14 cellular contexts compared by ENCODE assay signal in genomic region chr3:12998648-12999047, GRCh38.
DNase-seq lines count a peak whose midpoint lies in the region; ATAC-seq and TF ChIP-seq lines count a peak whose summit lies in the region.
"Had no signal": no experiment of that assay in that cellular context is flagged by ENCODE, and none has a peak within 500 bp of the region (broad histone marks: within the 10 kb centered on the region; RNA-seq: fewer than 3 reads in every experiment).

No MANE protein-coding gene starts in this region.

- no peak overlapping the region for H3K23ac ChIP-seq in neuronal stem cell (ENCODE audit: low read depth, low read length, poor library complexity)

- peaks cover 0 to 4% (median 0%) of the 10 kb centered on the region in 11 donors for H3K9me3 ChIP-seq in heart right ventricle
- H3K9me3 ChIP-seq in neuronal stem cell (replicated peaks in 1 of 2; ENCODE audit: control insufficient read depth in 2 of 2, insufficient read depth in 1 of 2, low read depth in 1 of 2, low read length in 2 of 2) = no peaks in the 10 kb centered on the region

- H3K4me1 ChIP-seq in heart right ventricle = peaks cover 0 to 80% (median 11%) of the 10 kb centered on the region in 9 donors
- peaks cover 6 to 12% of the 10 kb centered on the region in 2 donors for H3K4me1 ChIP-seq in neuronal stem cell (ENCODE audit: control insufficient read depth in 2 of 2, insufficient read depth in 1 of 2, low read depth in 1 of 2, low read length in 2 of 2)

- H3K4me3 Mint-ChIP-seq in effector memory CD8-positive, alpha-beta T cell = no peak overlapping the region
- peak overlapping the region; percentile 17 for H3K4me3 Mint-ChIP-seq in neural crest cell
- H3K4me3 Mint-ChIP-seq: activated CD4-positive, alpha-beta memory T cell treated with anti-CD3 and anti-CD28 coated beads for 36 hours; nephron had no signal

- no peak overlapping the region for H4K8ac ChIP-seq in neuronal stem cell (ENCODE audit: low read depth, low read length)

- H3K9me3 Mint-ChIP-seq in effector memory CD8-positive, alpha-beta T cell = no peaks in the 10 kb centered on the region
- no peaks in the 10 kb centered on the region for H3K9me3 Mint-ChIP-seq in neural crest cell
- H3K9me3 Mint-ChIP-seq: activated CD4-positive, alpha-beta memory T cell treated with anti-CD3 and anti-CD28 coated beads for 36 hours; nephron had no signal

- peak overlapping the region in 1 of 10 donors; percentile 15 for H3K4me3 ChIP-seq in heart right ventricle
- no peak overlapping the region for H3K4me3 ChIP-seq in neuronal stem cell (ENCODE audit: low read length in 2 of 2)

- H2BK15ac ChIP-seq in neuronal stem cell (ENCODE audit: low read length) = no peak overlapping the region

- H3K27ac ChIP-seq in heart right ventricle = peak overlapping the region in 9 of 10 donors; percentile 39 to 90 (median 68)
- H3K27ac ChIP-seq in neuronal stem cell (replicated peaks; ENCODE audit: low read length) = no peak overlapping the region

- intact Hi-C loops in heart right ventricle (cut with DNase I) = loop anchor here in 2 of 10 donors (5.0 to 10.0 kb wide), 2 partner anchors 131 to 456 kb away; no protein-coding TSS in a partner anchor
- intact Hi-C loops in Right ventricle myocardium inferior (cut with DNase I) = loop anchor here (5.0 kb wide), 1 partner anchor 131 kb away; no protein-coding TSS in a partner anchor

- H2AK5ac ChIP-seq in neuronal stem cell (ENCODE audit: low read depth, low read length) = no peak overlapping the region

- H3K36me3 Mint-ChIP-seq in effector memory CD8-positive, alpha-beta T cell (ENCODE audit: insufficient read depth) = peaks cover 69% of the 10 kb centered on the region
- H3K36me3 Mint-ChIP-seq in neural crest cell (ENCODE audit: low read depth) = no peaks in the 10 kb centered on the region

- H3K27me3 ChIP-seq in heart right ventricle (no peaks in the 10 kb centered on the region), neuronal stem cell (ENCODE audit: control insufficient read depth in 3 of 3, insufficient read depth in 3 of 3, low read depth in 1 of 3, low read length in 3 of 3) (no peaks in the 10 kb centered on the region)

- ATAC-seq in heart right ventricle (no peak), Right ventricle myocardium inferior (no peak), GM21737 (IDR thresholded peaks at IDR 0.05; ENCODE audit: unreplicated experiment) (no peak)
- ATAC-seq in effector memory CD8-positive, alpha-beta T cell (replicated peaks) = no peak

- H3K79me1 ChIP-seq in neuronal stem cell (ENCODE audit: low read depth, low read length) = peaks cover 2% of the 10 kb centered on the region

- no peak overlapping the region for H2BK12ac ChIP-seq in neuronal stem cell (ENCODE audit: low read length)

- no peak overlapping the region for H3K4ac ChIP-seq in neuronal stem cell (ENCODE audit: low read length)

- H3K4me1 Mint-ChIP-seq in effector memory CD8-positive, alpha-beta T cell (ENCODE audit: low read depth in 2 of 2) = peaks cover 52 to 53% of the 10 kb centered on the region in 2 donors
- peaks cover 28% of the 10 kb centered on the region for H3K4me1 Mint-ChIP-seq in neural crest cell

- no peak overlapping the region for H3K9ac ChIP-seq in neuronal stem cell (ENCODE audit: low read depth, low read length, poor library complexity)

- H3K36me3 ChIP-seq in heart right ventricle (peaks cover 0 to 24% (median 0%) of the 10 kb centered on the region in 9 donors), neuronal stem cell (replicated peaks in 1 of 2; ENCODE audit: control insufficient read depth in 2 of 2, insufficient read depth in 2 of 2, low read length in 2 of 2) (no peaks in the 10 kb centered on the region)

- no peak overlapping the region for H2AFZ ChIP-seq in neuronal stem cell (ENCODE audit: low read length)

- TF ChIP-seq CTCF in heart right ventricle (IDR thresholded peaks at IDR 0.05) (no peak), neural crest cell (conservative IDR thresholded peaks at IDR 0.05) (no peak)

- no peak overlapping the region for H4K91ac ChIP-seq in neuronal stem cell (ENCODE audit: low read depth, low read length, poor library complexity)

- H3K18ac ChIP-seq in neuronal stem cell (ENCODE audit: low read length) = no peak overlapping the region

- H3K27ac Mint-ChIP-seq in effector memory CD8-positive, alpha-beta T cell = peak overlapping the region; percentile 67 to 75
- H3K27ac Mint-ChIP-seq in neural crest cell (ENCODE audit: unreplicated experiment) = no peak overlapping the region
- H3K27ac Mint-ChIP-seq: nephron had no signal

- no peak overlapping the region for H3K4me2 ChIP-seq in neuronal stem cell (ENCODE audit: insufficient read depth, low read length, poor library complexity, severe bottlenecking)

- H3K14ac ChIP-seq in neuronal stem cell (ENCODE audit: low read length) = no peak overlapping the region

- DNase-seq in heart right ventricle (no peak), Right ventricle myocardium inferior (ENCODE audit: missing footprints) (no peak), neural crest cell (ENCODE audit: low read depth, low spot score) (no peak), activated gamma-delta T cell (lab: John Stamatoyannopoulos, UW) (no peak), Ammon's horn (ENCODE audit: low spot score) (no peak), neuronal stem cell (ENCODE audit: low spot score) (no peak)
- DNase-seq in effector memory CD8-positive, alpha-beta T cell = no peak
- DNase-seq: activated CD4-positive, alpha-beta memory T cell treated with anti-CD3 and anti-CD28 coated beads for 36 hours; activated naive CD4-positive, alpha-beta T cell treated with anti-CD3 and anti-CD28 coated beads, Interleukin-2, amount 50 U/mL, for 16 hours; DMS79 treated with DMSO at 0.1 percent for 48 hours; NCI-H1417 treated with DMSO at 0.1 percent for 48 hours; NCI-H510A treated with DMSO at 0.1 percent for 48 hours had no signal

- no peak overlapping the region for H2BK120ac ChIP-seq in neuronal stem cell (ENCODE audit: low read depth, low read length)

- no peaks in the 10 kb centered on the region for H3K27me3 Mint-ChIP-seq in effector memory CD8-positive, alpha-beta T cell
- H3K27me3 Mint-ChIP-seq in neural crest cell (ENCODE audit: low read depth) = peaks cover 14% of the 10 kb centered on the region
- H3K27me3 Mint-ChIP-seq: activated CD4-positive, alpha-beta memory T cell treated with anti-CD3 and anti-CD28 coated beads for 36 hours had no signal

- WGBS in heart right ventricle, 2 donors = 85 to 86% methylated on average over 4 of the region's 4 CpGs
- WGBS in neuronal stem cell (ENCODE audit: extremely low coverage in 2 of 2, insufficient read length in 2 of 2, insufficient replicate concordance in 1 of 2), 2 donors = no CpG with 5 or more reads among the region's 4 CpGs

- no peak overlapping the region for H2BK5ac ChIP-seq in neuronal stem cell (ENCODE audit: low read length)
